Comparison of ENCODE assay signal across 9 cellular contexts in the genomic region with DNA sequence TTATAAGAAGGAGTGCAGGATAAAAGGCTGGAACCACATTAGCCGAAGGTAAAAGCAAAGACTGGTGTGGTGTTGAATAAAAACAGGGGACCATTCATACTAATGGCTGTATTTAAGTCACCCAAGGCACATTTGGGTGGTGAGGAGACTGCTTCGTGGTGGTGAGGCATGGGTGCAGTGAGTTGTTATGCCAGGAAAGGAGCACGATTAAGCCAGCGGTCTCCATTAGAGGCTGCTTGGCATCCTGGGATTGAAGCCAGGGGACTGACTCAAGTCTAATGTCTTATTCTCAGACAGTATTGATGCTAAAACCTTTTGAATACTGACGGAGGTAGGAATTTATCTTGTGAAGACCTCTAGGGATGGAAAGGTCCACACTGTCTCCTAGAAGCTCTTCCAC. TPM values are rescaled to one million over a fixed set of nuclear protein-coding genes. Genes with fewer than 3 reads are reported as not detected.
A peak's percentile ranks its signal among the peaks of the same experiment; 100 is the strongest.
DNase-seq lines count a peak whose midpoint lies in the region; ATAC-seq and TF ChIP-seq lines count a peak whose summit lies in the region.
"Had no signal": no experiment of that assay in that cellular context is flagged by ENCODE, and none has a peak within 500 bp of the region (broad histone marks: within the 10 kb centered on the region; RNA-seq: fewer than 3 reads in every experiment).

No MANE protein-coding gene starts in this region.

- no peaks in the 10 kb centered on the region for H3K9me3 Mint-ChIP-seq in CD8-positive, alpha-beta memory T cell

- no peak overlapping the region for H3K9ac ChIP-seq in parathyroid adenoma

- H2AFZ ChIP-seq in parathyroid adenoma, result no peak overlapping the region

- peak overlapping the region; percentile 7 for H3K4me2 ChIP-seq in parathyroid adenoma (ENCODE audit: low read length)

- peak; percentile 4 for ATAC-seq in HG02678 (IDR thresholded peaks at IDR 0.05; ENCODE audit: unreplicated experiment)
- no peak for ATAC-seq in GM21367 (IDR thresholded peaks at IDR 0.05; ENCODE audit: unreplicated experiment)

- no peaks in the 10 kb centered on the region for H3K36me3 ChIP-seq in CD8-positive, alpha-beta memory T cell (ENCODE audit: insufficient read depth, low read length)
- H3K36me3 ChIP-seq in parathyroid adenoma (ENCODE audit: control insufficient read depth, insufficient read depth, low read length), result no peaks in the 10 kb centered on the region

- no peak for DNase-seq in CD8-positive, alpha-beta memory T cell
- DNase-seq in coronary artery (ENCODE audit: low spot score) (peak; percentile 60), NCI-H1436 (lab: John Stamatoyannopoulos, UW) (no peak), COLO829 (ENCODE audit: low spot score) (no peak), NCI-H2227 (lab: John Stamatoyannopoulos, UW; ENCODE audit: unreplicated experiment) (no peak)
- DNase-seq: activated effector memory CD4-positive, alpha-beta T cell treated with anti-CD3 and anti-CD28 coated beads, Interleukin-2, amount 50 U/mL, for 16 hours had no signal

- H3K4me1 ChIP-seq in CD8-positive, alpha-beta memory T cell (ENCODE audit: insufficient read depth, low read length), result peaks cover 9% of the 10 kb centered on the region
- H3K4me1 ChIP-seq in parathyroid adenoma, result no peaks in the 10 kb centered on the region

- no peak overlapping the region for H3K27ac ChIP-seq in CD8-positive, alpha-beta memory T cell (ENCODE audit: low read depth, low read length)
- H3K27ac ChIP-seq in coronary artery (peak overlapping the region; percentile 44 to 77), parathyroid adenoma (no peak overlapping the region)

- no peaks in the 10 kb centered on the region for H3K27me3 ChIP-seq in CD8-positive, alpha-beta memory T cell (ENCODE audit: insufficient read depth, low read length, poor library complexity, severe bottlenecking)
- H3K27me3 ChIP-seq in parathyroid adenoma (ENCODE audit: control insufficient read depth, insufficient read depth, low read length), result no peaks in the 10 kb centered on the region

- peaks cover 23 to 45% (median 40%) of the 10 kb centered on the region in 3 donors for H3K4me1 Mint-ChIP-seq in CD8-positive, alpha-beta memory T cell

- TF ChIP-seq CTCF in coronary artery (IDR thresholded peaks at IDR 0.05), result no peak
- TF ChIP-seq CTCF in parathyroid adenoma (IDR thresholded peaks at IDR 0.05), result no peak

- H3K36me3 Mint-ChIP-seq in CD8-positive, alpha-beta memory T cell, result peaks cover 0 to 9% (median 0%) of the 10 kb centered on the region in 3 donors

- peak overlapping the region; percentile 62 to 98 (median 92) for H3K27ac Mint-ChIP-seq in CD8-positive, alpha-beta memory T cell

- no peaks in the 10 kb centered on the region for H3K79me2 ChIP-seq in parathyroid adenoma

- H3K27me3 Mint-ChIP-seq in CD8-positive, alpha-beta memory T cell, result no peaks in the 10 kb centered on the region

- H3K4me3 ChIP-seq in CD8-positive, alpha-beta memory T cell (ENCODE audit: low read length), result peak overlapping the region; percentile 54
- peak overlapping the region; percentile 64 for H3K4me3 ChIP-seq in coronary artery
- H3K4me3 ChIP-seq in parathyroid adenoma (ENCODE audit: low read depth, low read length), result no peak overlapping the region

- H3K4me3 Mint-ChIP-seq in CD8-positive, alpha-beta memory T cell, result peak overlapping the region; percentile 78 to 90 (median 81)

- CTCF ChIA-PET in CD8-positive, alpha-beta memory T cell (lab: Charles Lee), result no interaction called here

- H3K9me3 ChIP-seq in CD8-positive, alpha-beta memory T cell (ENCODE audit: low read length), result no peaks in the 10 kb centered on the region
- H3K9me3 ChIP-seq in parathyroid adenoma (ENCODE audit: control insufficient read depth, low read length), result no peaks in the 10 kb centered on the region

- POLR2A ChIA-PET in CD8-positive, alpha-beta memory T cell (lab: Charles Lee), result no interaction called here

RNA-seq across cellular contexts. Expression of a gene that starts 21.9 kb away (rescaled TPM):
- 10 to 100 TPM; 37.7 to 39.6 TPM for total RNA-seq in CD8-positive, alpha-beta memory T cell
- 16.9 TPM for polyA plus RNA-seq in CD8-positive, alpha-beta memory T cell

Comparison
In these comparisons a context has a peak if more than half of its experiments do, and no peak if none do; other contexts are left out.
1. H3K27ac ChIP-seq: peak in coronary artery (2 of 2); none in CD8-positive, alpha-beta memory T cell (single experiment) and parathyroid adenoma (single experiment).